In the genomic region with DNA sequence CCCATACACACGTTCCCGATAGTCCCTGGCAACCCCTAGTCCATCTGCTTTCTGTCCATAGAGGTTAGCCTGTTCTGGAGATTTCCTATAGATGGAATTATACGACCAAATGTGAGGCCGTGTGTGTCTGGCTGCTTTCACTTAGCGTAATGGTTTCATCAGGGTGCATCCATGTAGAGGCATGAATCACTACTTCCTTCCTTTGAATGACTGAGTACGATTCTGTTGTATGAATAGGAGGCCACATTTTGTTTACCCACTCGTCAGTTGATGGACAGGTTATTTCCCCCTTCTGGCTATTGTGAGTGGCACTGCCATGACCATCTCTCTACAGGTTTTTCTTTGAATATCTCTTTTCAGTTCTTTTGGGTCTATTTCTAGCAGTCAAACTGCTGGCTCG, we compare ENCODE assay signal across 6 cellular contexts. TPM values are rescaled to one million over a fixed set of nuclear protein-coding genes. Genes with fewer than 3 reads are reported as not detected.
DNase-seq lines count a peak whose midpoint lies in the region; ATAC-seq lines count a peak whose summit lies in the region.
"Not testable (repeated sequence)": the region's sequence is repeated elsewhere in the genome, so short reads cannot be mapped to it uniquely, and the experiment has no call there.
"Had no signal": no experiment of that assay in that cellular context is flagged by ENCODE, and none has a peak within 500 bp of the region (broad histone marks: within the 10 kb centered on the region; RNA-seq: fewer than 3 reads in every experiment).

No MANE protein-coding gene starts in this region.

- not testable (repeated sequence) for H3K36me3 Mint-ChIP-seq in activated CD4-positive, alpha-beta T cell treated with anti-CD3 and anti-CD28 coated beads for 36 hours (ENCODE audit: low read depth); activated T-cell treated with anti-CD3 and anti-CD28 coated beads, Interleukin-2, amount 50 U/mL, for 72 hours (ENCODE audit: insufficient read depth in 2 of 2); activated naive CD8-positive, alpha-beta T cell treated with anti-CD3 and anti-CD28 coated beads, Interleukin-2, amount 50 U/mL, for 24 hours (ENCODE audit: low read depth); effector memory CD8-positive, alpha-beta T cell (ENCODE audit: insufficient read depth)

- not testable (repeated sequence) for H3K4me3 Mint-ChIP-seq in activated CD4-positive, alpha-beta T cell treated with anti-CD3 and anti-CD28 coated beads for 36 hours; activated T-cell treated with anti-CD3 and anti-CD28 coated beads, Interleukin-2, amount 50 U/mL, for 72 hours; activated naive CD8-positive, alpha-beta T cell treated with anti-CD3 and anti-CD28 coated beads, Interleukin-2, amount 50 U/mL, for 24 hours; effector memory CD8-positive, alpha-beta T cell

- not testable (repeated sequence) for H3K27me3 Mint-ChIP-seq in activated CD4-positive, alpha-beta T cell treated with anti-CD3 and anti-CD28 coated beads for 36 hours; activated T-cell treated with anti-CD3 and anti-CD28 coated beads, Interleukin-2, amount 50 U/mL, for 72 hours (ENCODE audit: low read depth); activated naive CD8-positive, alpha-beta T cell treated with anti-CD3 and anti-CD28 coated beads, Interleukin-2, amount 50 U/mL, for 24 hours; effector memory CD8-positive, alpha-beta T cell

- DNase-seq in activated CD4-positive, alpha-beta T cell treated with anti-CD3 and anti-CD28 coated beads for 36 hours; activated T-cell treated with anti-CD3 and anti-CD28 coated beads, Interleukin-2, amount 50 U/mL, for 72 hours; activated naive CD8-positive, alpha-beta T cell treated with anti-CD3 and anti-CD28 coated beads, Interleukin-2, amount 50 U/mL, for 24 hours; effector memory CD8-positive, alpha-beta T cell; stimulated activated naive CD8-positive, alpha-beta T cell treated with anti-CD3 and anti-CD28 coated beads, Interleukin-15, Interleukin-2, amounts not matched to agents 100 U/mL and 50 U/mL, for 24 hours: not testable (repeated sequence)

- H3K27ac Mint-ChIP-seq in activated CD4-positive, alpha-beta T cell treated with anti-CD3 and anti-CD28 coated beads for 36 hours; activated T-cell treated with anti-CD3 and anti-CD28 coated beads, Interleukin-2, amount 50 U/mL, for 72 hours; activated naive CD8-positive, alpha-beta T cell treated with anti-CD3 and anti-CD28 coated beads, Interleukin-2, amount 50 U/mL, for 24 hours; effector memory CD8-positive, alpha-beta T cell: not testable (repeated sequence)

- ATAC-seq in activated CD4-positive, alpha-beta T cell treated with anti-CD3 and anti-CD28 coated beads for 36 hours: peak; percentile 57
- ATAC-seq in activated T-cell treated with anti-CD3 and anti-CD28 coated beads, Interleukin-2, amount 50 U/mL, for 72 hours (replicated peaks in 1 of 2): peak; percentile 55 to 66
- peak; percentile 15 for ATAC-seq in activated naive CD8-positive, alpha-beta T cell treated with anti-CD3 and anti-CD28 coated beads, Interleukin-2, amount 50 U/mL, for 24 hours
- peak; percentile 13 for ATAC-seq in effector memory CD8-positive, alpha-beta T cell (replicated peaks)
- peak; percentile 39 for ATAC-seq in stimulated activated naive CD8-positive, alpha-beta T cell treated with anti-CD3 and anti-CD28 coated beads, Interleukin-15, Interleukin-2, amounts not matched to agents 100 U/mL and 50 U/mL, for 24 hours

- not testable (repeated sequence) for H3K9me3 Mint-ChIP-seq in activated CD4-positive, alpha-beta T cell treated with anti-CD3 and anti-CD28 coated beads for 36 hours (ENCODE audit: low read depth); activated T-cell treated with anti-CD3 and anti-CD28 coated beads, Interleukin-2, amount 50 U/mL, for 72 hours; activated naive CD8-positive, alpha-beta T cell treated with anti-CD3 and anti-CD28 coated beads, Interleukin-2, amount 50 U/mL, for 24 hours; effector memory CD8-positive, alpha-beta T cell

- not testable (repeated sequence) for H3K4me1 Mint-ChIP-seq in activated CD4-positive, alpha-beta T cell treated with anti-CD3 and anti-CD28 coated beads for 36 hours; activated T-cell treated with anti-CD3 and anti-CD28 coated beads, Interleukin-2, amount 50 U/mL, for 72 hours (ENCODE audit: low read depth); activated naive CD8-positive, alpha-beta T cell treated with anti-CD3 and anti-CD28 coated beads, Interleukin-2, amount 50 U/mL, for 24 hours; effector memory CD8-positive, alpha-beta T cell (ENCODE audit: low read depth in 2 of 2)

- POLR2A ChIA-PET in activated CD4-positive, alpha-beta T cell treated with anti-CD3 and anti-CD28 coated beads for 36 hours (lab: Charles Lee): not testable (repeated sequence)

- CTCF ChIA-PET in activated CD4-positive, alpha-beta T cell treated with anti-CD3 and anti-CD28 coated beads for 36 hours (lab: Charles Lee): not testable (repeated sequence)

- intact Hi-C loops in activated CD4-positive, alpha-beta T cell treated with anti-CD3 and anti-CD28 coated beads for 36 hours (cut with DNase I, micrococcal nuclease): not testable (repeated sequence)

RNA-seq across cellular contexts. Expression of a gene that starts 2.1 kb away (rescaled TPM):
- 10 to 100 TPM; 29.2 to 32.6 TPM for total RNA-seq in activated CD4-positive, alpha-beta T cell treated with anti-CD3 and anti-CD28 coated beads for 36 hours
- 1 to 10 TPM in 1 of 2 donors, under 1 TPM in 1; 0.23 to 5.1 TPM for total RNA-seq in activated T-cell treated with anti-CD3 and anti-CD28 coated beads, Interleukin-2, amount 50 U/mL, for 72 hours
- total RNA-seq: CD4-positive, alpha-beta memory T cell had no signal

Comparison
In these comparisons a context has a peak if more than half of its experiments do, and no peak if none do; other contexts are left out.
1. RNA of a gene that starts 2.1 kb away (total RNA-seq): 29.2 to 32.6 TPM in activated CD4-positive, alpha-beta T cell treated with anti-CD3 and anti-CD28 coated beads for 36 hours; 0.23 to 5.1 TPM in activated T-cell treated with anti-CD3 and anti-CD28 coated beads, Interleukin-2, amount 50 U/mL, for 72 hours; every median in the first group is over 4 times any median in the second.
2. Peak in every context shown above with its lines, with median percentiles within 50 percentile points of each other: ATAC-seq.